ENCODE assay signal across 8 cellular contexts in the genomic region with DNA sequence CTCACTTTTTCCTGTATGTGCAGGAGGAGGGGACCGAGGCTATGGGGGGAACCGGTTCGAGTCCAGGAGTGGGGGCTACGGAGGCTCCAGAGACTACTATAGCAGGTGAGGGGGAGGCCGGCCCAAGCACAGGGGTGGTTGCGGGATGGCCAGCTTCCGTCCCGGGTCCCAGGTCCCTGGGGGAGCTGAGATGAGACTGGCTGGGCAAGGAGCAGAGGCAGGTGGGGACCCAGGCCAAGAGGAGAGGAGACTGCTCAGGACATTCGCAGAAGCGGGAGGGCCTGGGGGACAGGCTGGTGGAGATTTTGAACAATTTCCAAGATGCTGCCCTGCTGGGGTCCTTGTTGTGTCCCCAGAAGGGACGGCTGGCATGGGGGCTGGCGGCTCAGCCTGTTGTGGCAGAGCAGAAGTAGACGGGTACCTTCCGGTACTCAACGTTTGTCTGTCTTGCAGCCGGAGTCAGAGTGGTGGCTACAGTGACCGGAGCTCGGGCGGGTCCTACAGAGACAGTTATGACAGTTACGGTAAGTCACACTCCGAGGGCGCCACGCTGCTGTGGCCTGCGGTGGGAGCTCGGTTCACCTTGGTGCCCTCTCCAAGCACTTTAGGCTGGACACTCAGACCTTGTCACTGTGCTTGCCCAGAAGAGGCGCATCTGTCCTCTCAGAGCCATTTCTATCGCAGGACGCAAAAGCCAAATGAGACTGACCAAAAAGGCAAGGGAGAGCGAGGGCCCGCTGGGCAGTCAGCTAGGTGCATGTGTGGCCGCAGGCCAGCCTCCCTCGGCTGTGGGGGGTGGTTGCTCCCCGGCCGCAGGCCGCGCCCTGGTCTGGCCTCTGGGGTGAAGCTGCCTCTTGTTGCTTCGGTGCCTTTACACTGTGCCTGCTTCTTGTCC. TPM values are rescaled to one million over a fixed set of nuclear protein-coding genes. Genes with fewer than 3 reads are reported as not detected.
A peak's percentile ranks its signal among the peaks of the same experiment; 100 is the strongest.
DNase-seq lines count a peak whose midpoint lies in the region; ATAC-seq and TF ChIP-seq lines count a peak whose summit lies in the region.

No MANE protein-coding gene starts in this region.

- H3K36me3 ChIP-seq in heart left ventricle (peaks cover 2 to 52% (median 48%) of the 10 kb centered on the region in 9 donors), muscle layer of colon (ENCODE audit: insufficient read depth, low read length) (peaks cover 45% of the 10 kb centered on the region), colonic mucosa (peaks cover 10% of the 10 kb centered on the region)

- peak in 1 of 5 donors; percentile 43 for DNase-seq in heart left ventricle
- DNase-seq in left cardiac atrium, result no peak
- no peak for DNase-seq in MCF 10A (ENCODE audit: unreplicated experiment)
- DNase-seq in left colon, result no peak
- no peak for DNase-seq in COLO829 (ENCODE audit: low spot score)
- DNase-seq in colonic mucosa, result no peak
- DNase-seq in DMS53 treated with DMSO at 0.1 percent for 48 hours (lab: John Stamatoyannopoulos, UW; ENCODE audit: unreplicated experiment), result no peak

- no peak for TF ChIP-seq CTCF in heart left ventricle (IDR thresholded peaks at IDR 0.05)
- TF ChIP-seq CTCF in MCF 10A (IDR thresholded peaks at IDR 0.05; ENCODE audit: unreplicated experiment), result no peak
- no peak for TF ChIP-seq CTCF in colonic mucosa (IDR thresholded peaks at IDR 0.05)

- H3K9me3 ChIP-seq in heart left ventricle (no peaks in the 10 kb centered on the region), muscle layer of colon (ENCODE audit: low read length) (no peaks in the 10 kb centered on the region), colonic mucosa (no peaks in the 10 kb centered on the region)

- H3K4me3 Mint-ChIP-seq in MCF 10A (ENCODE audit: unreplicated experiment), result peak overlapping the region; percentile 84

- H3K27ac ChIP-seq in heart left ventricle, result peak overlapping the region in 11 of 12 donors; percentile 17 to 100 (median 98)
- H3K27ac ChIP-seq in muscle layer of colon (ENCODE audit: low read depth, low read length), result peak overlapping the region; percentile 98
- no peak overlapping the region for H3K27ac ChIP-seq in colonic mucosa

- no peaks in the 10 kb centered on the region for H3K27me3 Mint-ChIP-seq in MCF 10A (ENCODE audit: insufficient read depth, unreplicated experiment)

- no peaks in the 10 kb centered on the region for H3K9me3 Mint-ChIP-seq in MCF 10A (ENCODE audit: unreplicated experiment)

- intact Hi-C loops in heart left ventricle (cut with DNase I) (loop anchor here in 6 of 10 donors (5.0 to 10.0 kb wide), 7 partner anchors 83 to 783 kb away; partner anchors contain the start of genes DAZAP1 (in 2 of the 6), GAMT (in 2 of the 6), ADAMTSL5 (in 1 of the 6) and GPX4 (in 1 of the 6)), left cardiac atrium (cut with DNase I) (loop anchor here in 1 of 2 donors (10.0 kb wide), 1 partner anchor 133 kb away; the partner anchor contains the start of genes DAZAP1 and GAMT), MCF 10A (cut with micrococcal nuclease) (loop anchor here (10.0 kb wide), 1 partner anchor 113 kb away; the partner anchor contains the start of gene NDUFS7), left colon (cut with DNase I, micrococcal nuclease) (no loop called here), colonic mucosa (cut with DNase I) (no loop called here)

- peaks cover 72% of the 10 kb centered on the region for H3K36me3 Mint-ChIP-seq in MCF 10A (ENCODE audit: insufficient read depth, unreplicated experiment)

- H3K27me3 ChIP-seq in heart left ventricle, result no peaks in the 10 kb centered on the region
- no peaks in the 10 kb centered on the region for H3K27me3 ChIP-seq in muscle layer of colon (ENCODE audit: control insufficient read depth in 1 of 2, insufficient read depth in 2 of 2, low read length in 2 of 2)
- no peaks in the 10 kb centered on the region for H3K27me3 ChIP-seq in colonic mucosa

- POLR2A ChIA-PET in MCF 10A (lab: Yijun Ruan, JAX), result interaction anchor here (0.5 to 2.9 kb wide), 4 partner anchors 10 to 1057 kb away, joined by 3 to 15 read pairs (median 4); partner anchors contain the start of genes LSM7 and SPPL2B

- CTCF ChIA-PET in MCF 10A (lab: Yijun Ruan, JAX), result interaction anchor here (0.5 to 0.7 kb wide), 3 partner anchors 39 to 243 kb away, joined by 3 read pairs; no protein-coding TSS in a partner anchor

- no peak overlapping the region for H3K27ac Mint-ChIP-seq in MCF 10A (ENCODE audit: low read depth, unreplicated experiment)

- BruUV-seq in MCF 10A (replicated peaks; lab: Mats Ljungman, UMichigan), result no TSS peak

- peaks cover 13 to 91% (median 82%) of the 10 kb centered on the region in 12 donors for H3K4me1 ChIP-seq in heart left ventricle
- peaks cover 73% of the 10 kb centered on the region for H3K4me1 ChIP-seq in muscle layer of colon (ENCODE audit: insufficient read depth, low read length)
- H3K4me1 ChIP-seq in colonic mucosa, result peaks cover 61% of the 10 kb centered on the region

- no peak for TF ChIP-seq POLR2A in heart left ventricle (IDR thresholded peaks at IDR 0.05)

- H3K4me3 ChIP-seq in heart left ventricle (peak overlapping the region in 10 of 12 donors; percentile 33 to 92 (median 72)), muscle layer of colon (ENCODE audit: low read depth in 1 of 2, low read length in 2 of 2) (peak overlapping the region; percentile 21 to 83), colonic mucosa (no peak overlapping the region)

- H3K4me1 Mint-ChIP-seq in MCF 10A (ENCODE audit: insufficient read depth, unreplicated experiment), result peaks cover 21% of the 10 kb centered on the region

- 50 to 61% (median 57%) methylated on average over 35 to 37 of the region's 37 CpGs for WGBS in heart left ventricle, 4 donors

- ATAC-seq in heart left ventricle (no peak), left cardiac atrium (no peak), left colon (no peak)

- peak overlapping the region; percentile 91 for H3K9ac ChIP-seq in muscle layer of colon (ENCODE audit: low read length)
- H3K9ac ChIP-seq in colonic mucosa (ENCODE audit: low read depth in 2 of 2, low read length in 2 of 2), result peak overlapping the region in 1 of 2 donors; percentile 76

RNA-seq across cellular contexts. Expression of gene CIRBP, which starts 2.6 kb away (rescaled TPM):
- total RNA-seq in heart left ventricle (100 to 1,000 TPM; 149 to 425 (median 269) TPM), left cardiac atrium (100 to 1,000 TPM; 229 to 379 TPM), MCF 10A (2022) (316 and 362 TPM in 2 replicates), left colon (100 to 1,000 TPM; 220 to 267 TPM), colonic mucosa (100 to 1,000 TPM; 163 to 179 TPM)
- polyA plus RNA-seq in heart left ventricle, result 100 to 1,000 TPM; 217 to 282 TPM

RNA-seq across cellular contexts. Expression of gene FAM174C, which starts 3.6 kb away (rescaled TPM):
- total RNA-seq in heart left ventricle, result 10 to 100 TPM; 11.6 to 46.7 (median 18.7) TPM
- 10 to 100 TPM; 23.8 to 56.4 TPM for polyA plus RNA-seq in heart left ventricle
- 10 to 100 TPM; 19.2 to 21.4 TPM for total RNA-seq in left cardiac atrium
- total RNA-seq in MCF 10A (2022), result 71.0 and 85.2 TPM in 2 replicates
- total RNA-seq in left colon, result 10 to 100 TPM; 43.7 to 48.9 TPM
- 100 to 1,000 TPM in 1 of 2 donors, 10 to 100 TPM in 1; 41.8 to 114 TPM for total RNA-seq in colonic mucosa

RNA-seq across cellular contexts. Expression of gene EFNA2, which starts 13.9 kb away (rescaled TPM):
- total RNA-seq in heart left ventricle, result not detected
- polyA plus RNA-seq in heart left ventricle, result not detected
- not detected for total RNA-seq in left cardiac atrium
- total RNA-seq in MCF 10A (2022), result not detected in 2 replicates
- total RNA-seq in left colon, result 10 to 100 TPM; 83.8 to 85.4 TPM
- 10 to 100 TPM; 72.8 to 86.1 TPM for total RNA-seq in colonic mucosa

RNA-seq across cellular contexts. Expression of gene MIDN, which starts 23.4 kb away (rescaled TPM):
- total RNA-seq in heart left ventricle (100 to 1,000 TPM in 1 of 9 donors, 10 to 100 TPM in 8; 25.8 to 115 (median 60.5) TPM), left cardiac atrium (100 to 1,000 TPM in 1 of 2 donors, 10 to 100 TPM in 1; 58.7 to 148 TPM), MCF 10A (2022) (73.6 and 96.9 TPM in 2 replicates), left colon (100 to 1,000 TPM; 202 to 276 TPM), colonic mucosa (100 to 1,000 TPM; 172 to 177 TPM)
- polyA plus RNA-seq in heart left ventricle, result 10 to 100 TPM; 31.5 to 33.6 TPM

RNA-seq across cellular contexts. Expression of gene ATP5F1D, which starts 30.2 kb away (rescaled TPM):
- 100 to 1,000 TPM; 201 to 584 (median 450) TPM for total RNA-seq in heart left ventricle
- polyA plus RNA-seq in heart left ventricle, result 1,000 to 10,000 TPM in 1 of 2 donors, 100 to 1,000 TPM in 1; 459 to 1,034 TPM
- 100 to 1,000 TPM; 540 to 639 TPM for total RNA-seq in left cardiac atrium
- total RNA-seq in MCF 10A (2022), result 256 and 258 TPM in 2 replicates
- 100 to 1,000 TPM; 341 to 530 TPM for total RNA-seq in left colon
- total RNA-seq in colonic mucosa, result 100 to 1,000 TPM; 359 to 627 TPM

Comparison
In these comparisons a context has a peak if more than half of its experiments do, and no peak if none do; other contexts are left out.
1. RNA of gene EFNA2, which starts 13.9 kb away (total RNA-seq): 72.8 to 86.1 TPM in colonic mucosa and 83.8 to 85.4 TPM in left colon; not detected in left cardiac atrium, not detected in heart left ventricle and not detected in MCF 10A; every median in the first group is over 10 times any median in the second.
2. intact Hi-C loops: an anchor here in heart left ventricle (5.0 to 10.0 kb wide) and MCF 10A (10.0 kb wide); none called in left colon and colonic mucosa.